In the genomic region with DNA sequence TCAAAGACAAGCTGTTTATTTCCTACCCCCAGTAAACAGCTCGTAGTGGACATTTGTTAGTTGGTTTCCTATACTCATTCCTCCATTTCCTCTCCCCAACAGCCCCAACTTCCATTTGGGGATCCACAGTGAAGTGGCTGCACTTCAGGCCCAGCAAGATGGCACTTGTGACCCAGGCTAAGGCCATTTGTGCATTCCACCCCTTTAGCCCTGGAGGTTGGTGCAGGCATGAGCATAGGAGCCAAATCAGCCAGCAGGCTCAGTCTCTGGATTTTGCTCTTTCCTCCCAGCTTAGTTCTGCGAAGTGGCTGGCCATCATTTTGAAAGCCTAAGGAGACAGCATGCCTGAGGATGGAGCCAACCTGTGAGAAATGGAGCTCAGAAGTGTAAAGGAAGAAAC, we compare ENCODE assay signal across 17 cellular contexts.
DNase-seq lines count a peak whose midpoint lies in the region; ATAC-seq, FAIRE-seq and TF ChIP-seq lines count a peak whose summit lies in the region.
"Had no signal": no experiment of that assay in that cellular context is flagged by ENCODE, and none has a peak within 500 bp of the region (broad histone marks: within the 10 kb centered on the region; RNA-seq: fewer than 3 reads in every experiment).

No MANE protein-coding gene starts in this region.

- H3K27me3 Mint-ChIP-seq in mesothelial cell of epicardium (ENCODE audit: low read depth): no peaks in the 10 kb centered on the region
- H3K27me3 Mint-ChIP-seq: B cell had no signal

- FAIRE-seq in H1 (lab: Jason Lieb, UNC): no peak
- FAIRE-seq: GM12878 had no signal

- H3K18ac ChIP-seq in H1 (ENCODE audit: extremely low read depth, low read length): no peak overlapping the region

- H3K9ac ChIP-seq in HUES48 (ENCODE audit: low read depth, low read length): no peak overlapping the region
- H3K9ac ChIP-seq in H1 (replicated peaks in 1 of 4; ENCODE audit: extremely low read depth in 1 of 4, low read depth in 3 of 4, low read length in 3 of 4): no peak overlapping the region
- H3K9ac ChIP-seq: BLaER1 treated with 17β-estradiol and CSF1 and Interleukin-3, amounts not matched to agents 10 nM and 100 nM had no signal

- TF ChIP-seq CTCF in H1 (IDR thresholded peaks at IDR 0.05; ENCODE audit: control extremely low read depth in 1 of 3, insufficient read depth in 1 of 3, low read depth in 1 of 3, low read length in 3 of 3) (no peak), mesothelial cell of epicardium (IDR thresholded peaks at IDR 0.05; ENCODE audit: unreplicated experiment) (no peak), mucosa of descending colon (IDR thresholded peaks at IDR 0.05) (no peak)

- H4K20me1 ChIP-seq in H1 (replicated peaks in 1 of 2; ENCODE audit: control insufficient read depth in 1 of 2, insufficient read depth in 2 of 2, low read length in 2 of 2): no peaks in the 10 kb centered on the region
- H4K20me1 ChIP-seq: BLaER1 treated with 17β-estradiol and CSF1 and Interleukin-3, amounts not matched to agents 10 nM and 100 nM had no signal

- H2AK5ac ChIP-seq in H1 (ENCODE audit: low read depth, low read length): no peak overlapping the region

- intact Hi-C loops in mucosa of descending colon (cut with DNase I, micrococcal nuclease): no loop called here
- intact Hi-C loops in posterior cingulate gyrus (cut with DNase I): no loop called here

- no peaks in the 10 kb centered on the region for H3K9me3 Mint-ChIP-seq in mesothelial cell of epicardium
- H3K9me3 Mint-ChIP-seq: CD8-positive, alpha-beta T cell had no signal

- no peak overlapping the region for H3K4me3 ChIP-seq in HUES48 (ENCODE audit: low read depth, low read length)
- no peak overlapping the region for H3K4me3 ChIP-seq in H1 (ENCODE audit: extremely low read depth in 1 of 4, insufficient read depth in 2 of 4, low read depth in 3 of 4, low read length in 4 of 4)
- H3K4me3 ChIP-seq in mucosa of descending colon: no peak overlapping the region
- H3K4me3 ChIP-seq: BLaER1 treated with 17β-estradiol and CSF1 and Interleukin-3, amounts not matched to agents 10 nM and 100 nM; GM12878; HAP-1 had no signal

- no peak overlapping the region for H3K4ac ChIP-seq in H1 (replicated peaks; ENCODE audit: insufficient read length, low read depth, low read length)

- H3K27ac Mint-ChIP-seq in mesothelial cell of epicardium: peak overlapping the region; percentile 76
- H3K27ac Mint-ChIP-seq: B cell; CD8-positive, alpha-beta T cell had no signal

- H3K4me3 Mint-ChIP-seq in mesothelial cell of epicardium: no peak overlapping the region
- H3K4me3 Mint-ChIP-seq: B cell; CD8-positive, alpha-beta T cell had no signal

- peaks cover 33% of the 10 kb centered on the region for H3K4me1 Mint-ChIP-seq in mesothelial cell of epicardium
- H3K4me1 Mint-ChIP-seq: B cell had no signal

- H3K27ac ChIP-seq in HUES48 (ENCODE audit: low read depth, low read length): peak overlapping the region; percentile 53
- no peak overlapping the region for H3K27ac ChIP-seq in H1 (ENCODE audit: low read depth, low read length)
- H3K27ac ChIP-seq: BLaER1 treated with 17β-estradiol and CSF1 and Interleukin-3, amounts not matched to agents 10 nM and 100 nM; HL-60 had no signal

- H3K23ac ChIP-seq in H1 (ENCODE audit: insufficient read length): no peak overlapping the region

- H3K36me3 Mint-ChIP-seq in mesothelial cell of epicardium: peaks cover 18% of the 10 kb centered on the region
- H3K36me3 Mint-ChIP-seq: CD8-positive, alpha-beta T cell had no signal

- H3K79me1 ChIP-seq in H1 (ENCODE audit: low read depth, low read length): no peaks in the 10 kb centered on the region; the same call in 1 of the 2 replicates

- H3K56ac ChIP-seq in H1 (replicated peaks; ENCODE audit: insufficient read length, low read depth, low read length): no peak overlapping the region

- H4K5ac ChIP-seq in H1 (ENCODE audit: insufficient read length, low read depth, low read length): no peak overlapping the region

- no peak for TF ChIP-seq POLR2A in H1 (IDR thresholded peaks at IDR 0.05; ENCODE audit: control extremely low read depth in 1 of 2, low read depth in 2 of 2, low read length in 2 of 2)

- H2BK20ac ChIP-seq in H1 (ENCODE audit: low read length): no peak overlapping the region

- peaks cover 33% of the 10 kb centered on the region for H3K4me1 ChIP-seq in HUES48 (ENCODE audit: control insufficient read depth, insufficient read depth, low read length)
- peaks cover 0 to 17% (median 4%) of the 10 kb centered on the region in 4 experiments; a peak in 3 of 7 replicates for H3K4me1 ChIP-seq in H1 (replicated peaks in 1 of 4; ENCODE audit: control insufficient read depth in 3 of 4, insufficient read depth in 4 of 4, low read length in 3 of 4)
- no peaks in the 10 kb centered on the region for H3K4me1 ChIP-seq in mucosa of descending colon (ENCODE audit: low read depth)
- H3K4me1 ChIP-seq: BLaER1 treated with 17β-estradiol and CSF1 and Interleukin-3, amounts not matched to agents 10 nM and 100 nM had no signal

- H4K91ac ChIP-seq in H1 (replicated peaks; ENCODE audit: insufficient read length, low read length): no peak overlapping the region

- no peaks in the 10 kb centered on the region for H3K23me2 ChIP-seq in H1 (ENCODE audit: low read depth, low read length)

- no peak overlapping the region for H3K14ac ChIP-seq in H1 (ENCODE audit: insufficient read length)

- 0 out of 2 replicates have a peak overlapping the region, but pooled peaks have one; percentile 36 for H2BK15ac ChIP-seq in H1 (ENCODE audit: low read length)

- CTCF ChIA-PET in H1 (lab: Charles Lee; ENCODE audit: partially characterized antibody): interaction anchor here (0.7 to 1.5 kb wide), 4 partner anchors 34 to 123 kb away, joined by 3 read pairs; no protein-coding TSS in a partner anchor

- TF ChIP-seq RAD21 in H1 (IDR thresholded peaks at IDR 0.05 in 1 of 2, conservative IDR thresholded peaks at IDR 0.05 in 1 of 2; ENCODE audit: low read depth in 2 of 2, low read length in 2 of 2): no peak; a peak in 1 of 4 replicates

- POLR2A ChIA-PET in H1 (lab: Charles Lee; ENCODE audit: partially characterized antibody): no interaction called here

- H2BK12ac ChIP-seq in H1 (ENCODE audit: low read depth, low read length): no peak overlapping the region

- H2BK5ac ChIP-seq in H1 (ENCODE audit: low read depth, low read length): no peak overlapping the region

- no peak for ATAC-seq in mucosa of descending colon
- ATAC-seq: CD8-positive, alpha-beta T cell; GM12878 had no signal

- H3K9me3 ChIP-seq in HUES48 (ENCODE audit: control insufficient read depth, insufficient read depth, low read length): no peaks in the 10 kb centered on the region
- H3K9me3 ChIP-seq in H1 (ENCODE audit: insufficient read depth in 2 of 2, low read depth in 1 of 2, low read length in 1 of 2): no peaks in the 10 kb centered on the region
- no peaks in the 10 kb centered on the region for H3K9me3 ChIP-seq in mucosa of descending colon
- H3K9me3 ChIP-seq: BLaER1 treated with 17β-estradiol and CSF1 and Interleukin-3, amounts not matched to agents 10 nM and 100 nM; HAP-1 had no signal

- WGBS in H1 (ENCODE audit: extremely low coverage in 1 of 2, insufficient coverage in 1 of 2, insufficient read length in 1 of 2, insufficient replicate concordance in 2 of 2, low coverage in 1 of 2, low lambda C conversion rate in 2 of 2, missing lambda C conversion rate in 1 of 2), 2 experiments: 83% methylated on average over 2 of the region's 2 CpGs; no CpG with 5 or more reads in 1 of the 2 experiments

- H4K8ac ChIP-seq in H1 (ENCODE audit: extremely low read depth, insufficient read depth, low read length): no peak overlapping the region

- TF ChIP-seq EP300 in H1 (IDR thresholded peaks at IDR 0.05; ENCODE audit: borderline replicate concordance in 1 of 2, low read depth in 2 of 2, low read length in 2 of 2): no peak

- no peak overlapping the region for H2AFZ ChIP-seq in H1 (ENCODE audit: low read length)

- H3K27me3 ChIP-seq in HUES48 (ENCODE audit: control insufficient read depth, insufficient read depth, low read length) (no peaks in the 10 kb centered on the region), H1 (replicated peaks in 1 of 4; ENCODE audit: control insufficient read depth in 3 of 4, extremely low read depth in 1 of 4, insufficient read depth in 3 of 4, low read length in 3 of 4) (no peaks in the 10 kb centered on the region)
- H3K27me3 ChIP-seq: BLaER1 treated with 17β-estradiol and CSF1 and Interleukin-3, amounts not matched to agents 10 nM and 100 nM had no signal

- DNase-seq in H1 (ENCODE audit: low read depth in 1 of 2, low spot score in 2 of 2) (no peak), mesothelial cell of epicardium (ENCODE audit: low spot score in 2 of 2, unreplicated experiment in 2 of 2) (no peak), mucosa of descending colon (no peak), NCI-H2081 (lab: John Stamatoyannopoulos, UW) (no peak), posterior cingulate gyrus (no peak)
- DNase-seq: CD8-positive, alpha-beta T cell; DMS 273 treated with DMSO at 0.1 percent for 48 hours; DMS53; DND-41; EL; IMR-90 had no signal

- H3K36me3 ChIP-seq in HUES48 (ENCODE audit: control insufficient read depth, insufficient read depth, low read length): no peaks in the 10 kb centered on the region
- H3K36me3 ChIP-seq in H1 (ENCODE audit: control insufficient read depth in 2 of 4, insufficient read depth in 4 of 4, low read length in 3 of 4): no peaks in the 10 kb centered on the region
- no peaks in the 10 kb centered on the region for H3K36me3 ChIP-seq in mucosa of descending colon (ENCODE audit: low read depth)
- H3K36me3 ChIP-seq: HAP-1 had no signal

- H3K79me2 ChIP-seq in H1 (ENCODE audit: control insufficient read depth in 1 of 2, insufficient read depth in 2 of 2, low read length in 2 of 2): no peaks in the 10 kb centered on the region

- no peak overlapping the region for H3K4me2 ChIP-seq in H1 (ENCODE audit: insufficient read depth in 1 of 2, low read depth in 2 of 2, low read length in 2 of 2)
- H3K4me2 ChIP-seq: BLaER1 treated with 17β-estradiol and CSF1 and Interleukin-3, amounts not matched to agents 10 nM and 100 nM had no signal

- no peak overlapping the region for H2BK120ac ChIP-seq in H1 (replicated peaks; ENCODE audit: low read depth, low read length)

TF ChIP-seq in H1, 55 proteins besides CTCF, POLR2A, EP300 and RAD21:
- TF ChIP-seq TEAD4 (IDR thresholded peaks at IDR 0.05; ENCODE audit: low read depth, low read length) (0 out of 2 replicates have a peak, but pooled peaks have one; percentile 4), SRF (IDR thresholded peaks at IDR 0.05; ENCODE audit: low read depth, low read length) (no peak), YY1 (IDR thresholded peaks at IDR 0.05; ENCODE audit: low read depth, low read length) (peak; percentile 39; the same call in 1 of the 2 replicates)
